Comparison of ENCODE assay signal across 8 cellular contexts in the genomic region with DNA sequence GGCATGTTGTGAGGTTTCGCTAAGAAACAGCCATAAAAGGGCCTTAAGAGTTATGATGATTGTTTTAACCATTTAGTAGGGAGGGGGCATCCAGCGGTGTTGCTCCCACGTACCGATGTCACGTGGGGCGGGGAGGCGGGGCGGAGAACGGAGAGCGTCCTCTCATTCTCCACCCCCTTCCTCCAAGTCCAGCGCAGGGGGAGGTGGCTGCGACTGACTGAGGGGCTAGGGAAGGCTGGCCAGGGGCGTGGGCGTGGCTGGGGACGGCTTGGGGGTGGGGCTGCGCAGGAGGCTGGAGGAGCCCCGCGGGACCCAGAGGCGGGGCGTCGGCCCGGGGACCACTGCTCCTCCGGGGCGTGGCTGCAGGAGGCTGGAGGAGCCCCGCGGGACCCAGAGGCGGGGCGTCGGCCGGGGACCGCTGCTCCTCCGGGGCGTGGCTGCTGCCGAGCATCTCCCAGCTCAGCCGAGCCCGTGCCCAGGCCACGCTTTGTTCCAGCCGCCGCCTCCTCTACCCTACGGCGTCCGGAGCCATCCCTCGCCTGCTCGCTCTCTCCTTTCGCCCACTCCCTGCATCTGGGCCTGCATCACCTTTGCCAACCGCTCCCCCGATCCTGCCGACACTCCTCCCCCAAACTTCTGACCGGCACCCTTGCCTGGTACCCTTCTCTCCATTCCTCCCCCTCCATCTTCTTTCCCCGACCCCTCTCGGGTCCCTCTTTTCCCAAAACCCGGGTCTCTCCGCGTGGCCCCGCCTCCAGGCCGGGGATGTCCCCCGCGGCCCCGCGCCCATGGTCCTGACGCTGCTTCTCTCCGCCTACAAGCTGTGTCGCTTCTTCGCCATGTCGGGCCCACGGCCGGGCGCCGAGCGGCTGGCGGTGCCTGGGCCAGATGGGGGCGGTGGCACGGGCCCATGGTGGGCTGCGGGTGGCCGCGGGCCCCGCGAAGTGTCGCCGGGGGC. TPM values are rescaled to one million over a fixed set of nuclear protein-coding genes. Genes with fewer than 3 reads are reported as not detected.
DNase-seq lines count a peak whose midpoint lies in the region; ATAC-seq and TF ChIP-seq lines count a peak whose summit lies in the region.

Gene SARM1, plus strand, starts transcription at position 450 of the 958 bp plus-strand sequence. Its CDS starts 339 bp downstream, at position 789.

- peak within 1 kb of the TSS; percentile 47 for H3K27ac Mint-ChIP-seq in activated naive CD4-positive, alpha-beta T cell treated with anti-CD3 and anti-CD28 coated beads for 36 hours
- H3K27ac Mint-ChIP-seq in glutamatergic neuron (ENCODE audit: unreplicated experiment), result peak within 1 kb of the TSS; percentile 97

- H3K27me3 ChIP-seq in SJSA1 (replicated peaks) (no peaks in the 10 kb centered on the region), suprapubic skin (no peaks in the 10 kb centered on the region)

- no peak for TF ChIP-seq POLR2A in suprapubic skin (IDR thresholded peaks at IDR 0.05)

- no peak for TF ChIP-seq EP300 in suprapubic skin (IDR thresholded peaks at IDR 0.05)

- 0 out of 2 replicates have a peak, but pooled peaks cover 6% of the 10 kb centered on the region for H3K36me3 ChIP-seq in SJSA1
- H3K36me3 ChIP-seq in suprapubic skin, result no peaks in the 10 kb centered on the region

- WGBS in suprapubic skin, result under 1% methylated on average over 37 of the region's 80 CpGs

- TF ChIP-seq CTCF in glutamatergic neuron (IDR thresholded peaks at IDR 0.05; ENCODE audit: partially characterized antibody, unreplicated experiment) (no peak), omental fat pad (IDR thresholded peaks at IDR 0.05) (no peak), suprapubic skin (IDR thresholded peaks at IDR 0.05) (no peak)

- peak within 1 kb of the TSS; percentile 89 for H3K4me3 Mint-ChIP-seq in activated naive CD4-positive, alpha-beta T cell treated with anti-CD3 and anti-CD28 coated beads for 36 hours
- H3K4me3 Mint-ChIP-seq in glutamatergic neuron (ENCODE audit: unreplicated experiment), result peak within 1 kb of the TSS; percentile 96

- no peaks in the 10 kb centered on the region for H3K9me3 ChIP-seq in SJSA1 (replicated peaks)
- no peaks in the 10 kb centered on the region for H3K9me3 ChIP-seq in suprapubic skin

- peaks cover 21% of the 10 kb centered on the region for H3K4me1 Mint-ChIP-seq in activated naive CD4-positive, alpha-beta T cell treated with anti-CD3 and anti-CD28 coated beads for 36 hours (ENCODE audit: low read depth)
- peaks cover 17% of the 10 kb centered on the region for H3K4me1 Mint-ChIP-seq in glutamatergic neuron (ENCODE audit: low read depth, unreplicated experiment)

- DNase-seq in COLO668 (lab: John Stamatoyannopoulos, UW; ENCODE audit: unreplicated experiment) (peak; percentile 70), HuH-7.5 (ENCODE audit: low spot score) (peak; percentile 99), SJSA1 (ENCODE audit: low read depth in 1 of 2, low spot score in 2 of 2) (peak; percentile 85 to 97), glutamatergic neuron (peak; percentile 99), omental fat pad (ENCODE audit: low spot score) (peak; percentile 61), suprapubic skin (ENCODE audit: low spot score in 2 of 2) (peak; percentile 88 to 91)
- DNase-seq in activated naive CD4-positive, alpha-beta T cell treated with anti-CD3 and anti-CD28 coated beads for 36 hours, result peak; percentile 85

- H3K9me3 Mint-ChIP-seq in activated naive CD4-positive, alpha-beta T cell treated with anti-CD3 and anti-CD28 coated beads for 36 hours, result no peaks in the 10 kb centered on the region
- H3K9me3 Mint-ChIP-seq in glutamatergic neuron (ENCODE audit: unreplicated experiment), result peaks cover 16% of the 10 kb centered on the region

- H3K4me3 ChIP-seq in SJSA1 (peak within 1 kb of the TSS; percentile 67), suprapubic skin (peak within 1 kb of the TSS; percentile 64)

- H3K27ac ChIP-seq in SJSA1 (0 out of 2 replicates have a peak within 1 kb of the TSS, but pooled peaks have one; percentile 14), suprapubic skin (peak within 1 kb of the TSS; percentile 23)

- ATAC-seq in GM21360 (IDR thresholded peaks at IDR 0.05; ENCODE audit: unreplicated experiment) (peak; percentile 75), omental fat pad (ENCODE audit: low FRiP score) (peak; percentile 82)

- intact Hi-C loops in activated naive CD4-positive, alpha-beta T cell treated with anti-CD3 and anti-CD28 coated beads for 36 hours (cut with micrococcal nuclease), result loop anchor here (1.0 to 5.0 kb wide), 5 partner anchors 13 to 176 kb away; partner anchors contain the start of genes IFT20, POLDIP2, TMEM97 and TNFAIP1

- no peaks in the 10 kb centered on the region for H3K27me3 Mint-ChIP-seq in activated naive CD4-positive, alpha-beta T cell treated with anti-CD3 and anti-CD28 coated beads for 36 hours (ENCODE audit: low read depth)
- H3K27me3 Mint-ChIP-seq in glutamatergic neuron (ENCODE audit: unreplicated experiment), result peaks cover 18% of the 10 kb centered on the region

- CTCF ChIA-PET in activated naive CD4-positive, alpha-beta T cell treated with anti-CD3 and anti-CD28 coated beads for 36 hours (lab: Charles Lee), result interaction anchor here (1.1 kb wide), 1 partner anchor 45 kb away, joined by 3 read pairs; no protein-coding TSS in a partner anchor

- peaks cover 8% of the 10 kb centered on the region for H3K36me3 Mint-ChIP-seq in activated naive CD4-positive, alpha-beta T cell treated with anti-CD3 and anti-CD28 coated beads for 36 hours (ENCODE audit: low read depth)
- H3K36me3 Mint-ChIP-seq in glutamatergic neuron (ENCODE audit: unreplicated experiment), result peaks cover 4% of the 10 kb centered on the region

- H3K4me1 ChIP-seq in SJSA1 (replicated peaks), result peaks cover 24% of the 10 kb centered on the region
- H3K4me1 ChIP-seq in suprapubic skin, result peaks cover 30% of the 10 kb centered on the region

RNA-seq across cellular contexts. Expression of gene SARM1, which starts in this region (rescaled TPM):
- 10.8 and 18.0 TPM in 2 replicates for total RNA-seq in SJSA1 (2014; rRNA removed; shearing (Covaris generic))
- 10 to 100 TPM; 11.7 to 12.3 TPM for total RNA-seq in activated naive CD4-positive, alpha-beta T cell treated with anti-CD3 and anti-CD28 coated beads for 36 hours
- total RNA-seq in glutamatergic neuron (ENCODE audit: unreplicated experiment) (100 TPM), omental fat pad (10 to 100 TPM in 3 of 4 donors, 1 to 10 TPM in 1; 8.5 to 13.1 (median 12.3) TPM), suprapubic skin (10 to 100 TPM in 2 of 4 donors, 1 to 10 TPM in 2; 4.0 to 17.7 (median 11.6) TPM)

Comparison
In these comparisons a context has a peak if more than half of its experiments do, and no peak if none do; other contexts are left out.
1. Peak in every context shown above with its lines: DNase-seq, ATAC-seq, H3K4me3 ChIP-seq and H3K27ac ChIP-seq.